Comparison of ENCODE assay signal across 20 cellular contexts in genomic region chr6:149064026-149065017, GRCh38.
DNase-seq lines count a peak whose midpoint lies in the region; ATAC-seq, FAIRE-seq and TF ChIP-seq lines count a peak whose summit lies in the region.
"Had no signal": no experiment of that assay in that cellular context is flagged by ENCODE, and none has a peak within 500 bp of the region (broad histone marks: within the 10 kb centered on the region; RNA-seq: fewer than 3 reads in every experiment).

No MANE protein-coding gene starts in this region.

- TF ChIP-seq POLR2A in HepG2 (IDR thresholded peaks at IDR 0.05; ENCODE audit: insufficient read depth in 1 of 2, low read depth in 2 of 2, low read length in 2 of 2), result no peak
- no peak for TF ChIP-seq POLR2A in right lobe of liver (IDR thresholded peaks at IDR 0.05)

- H3K4me1 ChIP-seq in HepG2 (ENCODE audit: insufficient read depth, low read length), result peaks cover 60% of the 10 kb centered on the region
- H3K4me1 ChIP-seq in right lobe of liver, result peaks cover 0 to 16% (median 7%) of the 10 kb centered on the region in 4 donors
- H3K4me1 ChIP-seq: HAP-1, uterus had no signal

- no peak for DNase-seq in HepG2 (ENCODE audit: low spot score)
- DNase-seq in right lobe of liver, result no peak
- DNase-seq in T-helper 17 cell, result no peak
- DNase-seq in midbrain (lab: John Stamatoyannopoulos, UW), result peak; percentile 11
- no peak for DNase-seq in NCI-H1436 treated with DMSO at 0.1 percent for 48 hours (lab: John Stamatoyannopoulos, UW)
- DNase-seq in cerebellar nuclear complex (lab: John Stamatoyannopoulos, UW), result no peak
- no peak for DNase-seq in AG20443 (ENCODE audit: low spot score)
- DNase-seq: activated CD8-positive, alpha-beta T cell treated with anti-CD3 and anti-CD28 coated beads, Interleukin-2, amount 10 ng/mL, durations not matched to agents 7 days and 5 days; activated T-cell treated with anti-CD3 and anti-CD28 coated beads, Interleukin-2, amount 50 U/mL, for 72 hours; MM.1S; mucosa of descending colon; NCI-H2029; NCI-H510A; ovary; stimulated activated naive CD8-positive, alpha-beta T cell treated with anti-CD3 and anti-CD28 coated beads, Interleukin-15, Interleukin-2, amounts not matched to agents 100 U/mL and 50 U/mL, for 24 hours; uterus had no signal

- H3K4me1 Mint-ChIP-seq in T-helper 17 cell, result peaks cover 37% of the 10 kb centered on the region

- H3K79me2 ChIP-seq in HepG2 (ENCODE audit: insufficient read depth, low read length), result no peaks in the 10 kb centered on the region

- no peak for TF ChIP-seq CTCF in HepG2 (CRISPR knock-in tag; IDR thresholded peaks at IDR 0.05)
- TF ChIP-seq CTCF in right lobe of liver (IDR thresholded peaks at IDR 0.05), result no peak

- peak overlapping the region; percentile 97 for H3K27ac Mint-ChIP-seq in T-helper 17 cell

- FAIRE-seq in HepG2 (lab: Jason Lieb, UNC), result no peak
- FAIRE-seq: D721Med, HTR-8/SVneo had no signal

- no peaks in the 10 kb centered on the region for H4K20me1 ChIP-seq in HepG2 (ENCODE audit: insufficient read depth, low read length)

- no peaks in the 10 kb centered on the region for H3K27me3 ChIP-seq in HepG2 (ENCODE audit: control insufficient read depth in 1 of 2, insufficient read depth in 2 of 2, low read length in 2 of 2)
- H3K27me3 ChIP-seq in right lobe of liver, result no peaks in the 10 kb centered on the region
- H3K27me3 ChIP-seq: ovary, uterus had no signal

- no peak overlapping the region for H3K27ac ChIP-seq in HepG2 (ENCODE audit: extremely low read length, insufficient read depth, low read length)
- H3K27ac ChIP-seq in right lobe of liver, result no peak overlapping the region
- H3K27ac ChIP-seq: ovary, uterus had no signal

- BruUV-seq in HepG2 (replicated peaks; lab: Mats Ljungman, UMichigan), result no TSS peak

- no peak overlapping the region for H3K9ac ChIP-seq in HepG2 (ENCODE audit: insufficient read depth, low read depth, low read length)

- POLR2A ChIA-PET in HepG2 (lab: Yijun Ruan, JAX), result interaction anchor here (1.4 kb wide), 1 partner anchor 31 kb away, joined by 3 read pairs; no protein-coding TSS in a partner anchor

- TF ChIP-seq RAD21 in HepG2 (CRISPR knock-in tag; IDR thresholded peaks at IDR 0.05), result no peak

- no peaks in the 10 kb centered on the region for H3K27me3 Mint-ChIP-seq in T-helper 17 cell

- WGBS in HepG2 (ENCODE audit: low lambda C conversion rate), result 53% methylated on average over 11 of the region's 11 CpGs
- 70% methylated on average over 8 of the region's 11 CpGs for WGBS in right lobe of liver (ENCODE audit: insufficient coverage, low coverage, low lambda C conversion rate, missing lambda C conversion rate)

- H3K4me2 ChIP-seq in HepG2 (ENCODE audit: low read depth, low read length), result no peak overlapping the region

- intact Hi-C loops in HepG2 (cut with micrococcal nuclease; ENCODE audit: unreplicated experiment), result no loop called here
- intact Hi-C loops in right lobe of liver (cut with DNase I), result no loop called here

- no peak overlapping the region for H2AFZ ChIP-seq in HepG2 (ENCODE audit: low read length)

- in situ Hi-C loops in HepG2 (cut with HindIII; ENCODE audit: extremely low pct_ligation_motif_present, low pct_unique_long_range_greater_than_20kb), result no loop called here

- H3K36me3 ChIP-seq in HepG2 (replicated peaks in 1 of 2; ENCODE audit: control insufficient read depth in 1 of 2, insufficient read depth in 2 of 2, low read length in 2 of 2), result no peaks in the 10 kb centered on the region
- H3K36me3 ChIP-seq in right lobe of liver, result no peaks in the 10 kb centered on the region
- H3K36me3 ChIP-seq: HAP-1, ovary, uterus had no signal

- H3K4me3 Mint-ChIP-seq in T-helper 17 cell, result no peak overlapping the region
- H3K4me3 Mint-ChIP-seq: activated CD8-positive, alpha-beta T cell treated with anti-CD3 and anti-CD28 coated beads, Interleukin-2, amount 10 ng/mL, durations not matched to agents 7 days and 5 days had no signal

- no peaks in the 10 kb centered on the region for H3K9me3 ChIP-seq in HepG2 (ENCODE audit: low read length)
- no peaks in the 10 kb centered on the region for H3K9me3 ChIP-seq in right lobe of liver
- H3K9me3 ChIP-seq in T-helper 17 cell (ENCODE audit: control insufficient read depth, low read length, poor library complexity, severe bottlenecking), result no peaks in the 10 kb centered on the region
- H3K9me3 ChIP-seq: HAP-1, mucosa of descending colon, ovary, uterus had no signal

- no peak overlapping the region for H3K4me3 ChIP-seq in HepG2 (replicated peaks in 1 of 3; ENCODE audit: insufficient read depth in 1 of 3, low read depth in 2 of 3, low read length in 3 of 3)
- no peak overlapping the region for H3K4me3 ChIP-seq in right lobe of liver
- H3K4me3 ChIP-seq: HAP-1, mucosa of descending colon, ovary, uterus had no signal

- no peaks in the 10 kb centered on the region for H3K36me3 Mint-ChIP-seq in T-helper 17 cell (ENCODE audit: low read depth)

- CTCF ChIA-PET in HepG2 (lab: Yijun Ruan, JAX; ENCODE audit: low intra/inter-chr PET ratio, low total read pairs), result no interaction called here

- TF ChIP-seq EP300 in HepG2 (IDR thresholded peaks at IDR 0.05; ENCODE audit: low read depth in 2 of 2, low read length in 2 of 2), result no peak
- TF ChIP-seq EP300 in HepG2 (CRISPR knock-in tag; IDR thresholded peaks at IDR 0.05; ENCODE audit: borderline replicate concordance), result no peak

- no peak for ATAC-seq in HepG2
- ATAC-seq in right lobe of liver, result no peak
- no peak for ATAC-seq in T-helper 17 cell
- ATAC-seq in HG03457 (IDR thresholded peaks at IDR 0.05; ENCODE audit: unreplicated experiment), result no peak
- ATAC-seq: activated CD8-positive, alpha-beta T cell treated with anti-CD3 and anti-CD28 coated beads, Interleukin-2, amount 10 ng/mL, durations not matched to agents 7 days and 5 days; mucosa of descending colon; stimulated activated naive CD8-positive, alpha-beta T cell treated with anti-CD3 and anti-CD28 coated beads, Interleukin-15, Interleukin-2, amounts not matched to agents 100 U/mL and 50 U/mL, for 24 hours had no signal

TF ChIP-seq in HepG2, 621 proteins besides CTCF, POLR2A, EP300 and RAD21:
- no peak for TF ChIP-seq KAT8 (CRISPR knock-in tag; IDR thresholded peaks at IDR 0.05)
- TF ChIP-seq ZNF468 (CRISPR knock-in tag; IDR thresholded peaks at IDR 0.05), result no peak
- TF ChIP-seq ZNF18 (CRISPR knock-in tag; IDR thresholded peaks at IDR 0.05; ENCODE audit: insufficient replicate concordance), result no peak
- 0 out of 2 replicates have a peak, but pooled peaks have one; percentile 28 for TF ChIP-seq CREB1 (IDR thresholded peaks at IDR 0.05)
- TF ChIP-seq CREB1 (CRISPR knock-in tag; IDR thresholded peaks at IDR 0.05), result no peak
